In genomic region chr15:83011271-83012037, GRCh38 we compare ENCODE assay signal across 1 cellular context.
TF ChIP-seq lines count a peak whose summit lies in the region.

TSS of gene C15orf40 (minus strand) at chr15:83011639. CDS start at chr15:83011607, 32 bp downstream.

TF ChIP-seq in HepG2, 621 proteins besides CTCF, POLR2A, EP300 and RAD21 (continued from another document):
- peak; percentile 29; the same call in 1 of the 2 replicates for TF ChIP-seq ZNF609 (CRISPR knock-in tag; IDR thresholded peaks at IDR 0.05; ENCODE audit: borderline replicate concordance)
- TF ChIP-seq RARA (CRISPR knock-in tag; IDR thresholded peaks at IDR 0.05): no peak
- TF ChIP-seq ZNF430 (CRISPR knock-in tag; IDR thresholded peaks at IDR 0.05): peak; percentile 52
- TF ChIP-seq ZNF704 (CRISPR knock-in tag; IDR thresholded peaks at IDR 0.05; ENCODE audit: borderline replicate concordance): 0 out of 2 replicates have a peak, but pooled peaks have one; percentile 57
- TF ChIP-seq ZNF350 (CRISPR knock-in tag; IDR thresholded peaks at IDR 0.05; ENCODE audit: borderline replicate concordance, low read depth): peak; percentile 93; the same call in 1 of the 2 replicates
- TF ChIP-seq TSC22D2 (CRISPR knock-in tag; IDR thresholded peaks at IDR 0.05; ENCODE audit: borderline replicate concordance): 0 out of 2 replicates have a peak, but pooled peaks have one; percentile 81
- peak; percentile 71 for TF ChIP-seq ZNF407 (CRISPR knock-in tag; IDR thresholded peaks at IDR 0.05; ENCODE audit: not compliant biosample characterization)
- TF ChIP-seq ZNF777 (CRISPR knock-in tag; IDR thresholded peaks at IDR 0.05): peak; percentile 34; the same call in 1 of the 2 replicates
- TF ChIP-seq E2F2 (CRISPR knock-in tag; IDR thresholded peaks at IDR 0.05; ENCODE audit: borderline replicate concordance): no peak; the same call in 1 of the 2 replicates
- no peak for TF ChIP-seq TRIM24 (CRISPR knock-in tag; IDR thresholded peaks at IDR 0.05)
- TF ChIP-seq, protein P1, sequence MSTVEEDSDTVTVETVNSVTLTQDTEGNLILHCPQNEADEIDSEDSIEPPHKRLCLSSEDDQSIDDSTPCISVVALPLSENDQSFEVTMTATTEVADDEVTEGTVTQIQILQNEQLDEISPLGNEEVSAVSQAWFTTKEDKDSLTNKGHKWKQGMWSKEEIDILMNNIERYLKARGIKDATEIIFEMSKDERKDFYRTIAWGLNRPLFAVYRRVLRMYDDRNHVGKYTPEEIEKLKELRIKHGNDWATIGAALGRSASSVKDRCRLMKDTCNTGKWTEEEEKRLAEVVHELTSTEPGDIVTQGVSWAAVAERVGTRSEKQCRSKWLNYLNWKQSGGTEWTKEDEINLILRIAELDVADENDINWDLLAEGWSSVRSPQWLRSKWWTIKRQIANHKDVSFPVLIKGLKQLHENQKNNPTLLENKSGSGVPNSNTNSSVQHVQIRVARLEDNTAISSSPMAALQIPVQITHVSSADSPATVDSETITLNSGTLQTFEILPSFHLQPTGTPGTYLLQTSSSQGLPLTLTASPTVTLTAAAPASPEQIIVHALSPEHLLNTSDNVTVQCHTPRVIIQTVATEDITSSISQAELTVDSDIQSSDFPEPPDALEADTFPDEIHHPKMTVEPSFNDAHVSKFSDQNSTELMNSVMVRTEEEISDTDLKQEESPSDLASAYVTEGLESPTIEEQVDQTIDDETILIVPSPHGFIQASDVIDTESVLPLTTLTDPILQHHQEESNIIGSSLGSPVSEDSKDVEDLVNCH (CRISPR knock-in tag; IDR thresholded peaks at IDR 0.05): no peak
- TF ChIP-seq ATAD3A (CRISPR knock-in tag; IDR thresholded peaks at IDR 0.05): no peak
- TF ChIP-seq ZNF264 (CRISPR knock-in tag; IDR thresholded peaks at IDR 0.05): peak; percentile 42; the same call in 1 of the 2 replicates
- TF ChIP-seq NFYB (CRISPR knock-in tag; IDR thresholded peaks at IDR 0.05): no peak
- TF ChIP-seq ZNF362 (CRISPR knock-in tag; IDR thresholded peaks at IDR 0.05; ENCODE audit: borderline replicate concordance): no peak
- TF ChIP-seq GTF3A (CRISPR knock-in tag; conservative IDR thresholded peaks at IDR 0.05): no peak
- TF ChIP-seq, protein P2, sequence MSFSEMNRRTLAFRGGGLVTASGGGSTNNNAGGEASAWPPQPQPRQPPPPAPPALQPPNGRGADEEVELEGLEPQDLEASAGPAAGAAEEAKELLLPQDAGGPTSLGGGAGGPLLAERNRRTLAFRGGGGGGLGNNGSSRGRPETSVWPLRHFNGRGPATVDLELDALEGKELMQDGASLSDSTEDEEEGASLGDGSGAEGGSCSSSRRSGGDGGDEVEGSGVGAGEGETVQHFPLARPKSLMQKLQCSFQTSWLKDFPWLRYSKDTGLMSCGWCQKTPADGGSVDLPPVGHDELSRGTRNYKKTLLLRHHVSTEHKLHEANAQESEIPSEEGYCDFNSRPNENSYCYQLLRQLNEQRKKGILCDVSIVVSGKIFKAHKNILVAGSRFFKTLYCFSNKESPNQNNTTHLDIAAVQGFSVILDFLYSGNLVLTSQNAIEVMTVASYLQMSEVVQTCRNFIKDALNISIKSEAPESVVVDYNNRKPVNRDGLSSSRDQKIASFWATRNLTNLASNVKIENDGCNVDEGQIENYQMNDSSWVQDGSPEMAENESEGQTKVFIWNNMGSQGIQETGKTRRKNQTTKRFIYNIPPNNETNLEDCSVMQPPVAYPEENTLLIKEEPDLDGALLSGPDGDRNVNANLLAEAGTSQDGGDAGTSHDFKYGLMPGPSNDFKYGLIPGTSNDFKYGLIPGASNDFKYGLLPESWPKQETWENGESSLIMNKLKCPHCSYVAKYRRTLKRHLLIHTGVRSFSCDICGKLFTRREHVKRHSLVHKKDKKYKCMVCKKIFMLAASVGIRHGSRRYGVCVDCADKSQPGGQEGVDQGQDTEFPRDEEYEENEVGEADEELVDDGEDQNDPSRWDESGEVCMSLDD (CRISPR knock-in tag; IDR thresholded peaks at IDR 0.05; ENCODE audit: borderline replicate concordance): no peak
- 0 out of 2 replicates have a peak, but pooled peaks have one; percentile 47 for TF ChIP-seq ZNF333 (CRISPR knock-in tag; IDR thresholded peaks at IDR 0.05; ENCODE audit: borderline replicate concordance)
- TF ChIP-seq, protein P3, sequence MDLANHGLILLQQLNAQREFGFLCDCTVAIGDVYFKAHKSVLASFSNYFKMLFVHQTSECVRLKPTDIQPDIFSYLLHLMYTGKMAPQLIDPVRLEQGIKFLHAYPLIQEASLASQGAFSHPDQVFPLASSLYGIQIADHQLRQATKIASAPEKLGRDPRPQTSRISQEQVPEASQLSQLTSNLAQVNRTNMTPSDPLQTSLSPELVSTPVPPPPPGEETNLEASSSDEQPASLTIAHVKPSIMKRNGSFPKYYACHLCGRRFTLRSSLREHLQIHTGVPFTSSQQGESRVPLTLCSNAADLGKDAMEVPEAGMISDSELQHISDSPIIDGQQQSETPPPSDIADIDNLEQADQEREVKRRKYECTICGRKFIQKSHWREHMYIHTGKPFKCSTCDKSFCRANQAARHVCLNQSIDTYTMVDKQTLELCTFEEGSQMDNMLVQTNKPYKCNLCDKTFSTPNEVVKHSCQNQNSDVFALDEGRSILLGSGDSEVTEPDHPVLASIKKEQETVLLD (CRISPR knock-in tag; IDR thresholded peaks at IDR 0.05; ENCODE audit: low read depth): no peak
- TF ChIP-seq ZC3H4 (CRISPR knock-in tag; IDR thresholded peaks at IDR 0.05; ENCODE audit: borderline replicate concordance): no peak
- no peak; the same call in 1 of the 2 replicates for TF ChIP-seq ZFAT (CRISPR knock-in tag; conservative IDR thresholded peaks at IDR 0.05)
- TF ChIP-seq ZFP82 (CRISPR knock-in tag; IDR thresholded peaks at IDR 0.05; ENCODE audit: borderline replicate concordance): no peak
- no peak; the same call in 1 of the 2 replicates for TF ChIP-seq FOSL1 (CRISPR knock-in tag; IDR thresholded peaks at IDR 0.05; ENCODE audit: borderline replicate concordance)
- TF ChIP-seq NFE2L2 (IDR thresholded peaks at IDR 0.05; ENCODE audit: low read length): no peak
- TF ChIP-seq DNMT3B (CRISPR knock-in tag; conservative IDR thresholded peaks at IDR 0.05): 0 out of 2 replicates have a peak, but pooled peaks have one; percentile 64
TF ChIP-seq in HepG2: peak in this region for 312.
